ENCODE assay signal across 8 cellular contexts in the genomic region with DNA sequence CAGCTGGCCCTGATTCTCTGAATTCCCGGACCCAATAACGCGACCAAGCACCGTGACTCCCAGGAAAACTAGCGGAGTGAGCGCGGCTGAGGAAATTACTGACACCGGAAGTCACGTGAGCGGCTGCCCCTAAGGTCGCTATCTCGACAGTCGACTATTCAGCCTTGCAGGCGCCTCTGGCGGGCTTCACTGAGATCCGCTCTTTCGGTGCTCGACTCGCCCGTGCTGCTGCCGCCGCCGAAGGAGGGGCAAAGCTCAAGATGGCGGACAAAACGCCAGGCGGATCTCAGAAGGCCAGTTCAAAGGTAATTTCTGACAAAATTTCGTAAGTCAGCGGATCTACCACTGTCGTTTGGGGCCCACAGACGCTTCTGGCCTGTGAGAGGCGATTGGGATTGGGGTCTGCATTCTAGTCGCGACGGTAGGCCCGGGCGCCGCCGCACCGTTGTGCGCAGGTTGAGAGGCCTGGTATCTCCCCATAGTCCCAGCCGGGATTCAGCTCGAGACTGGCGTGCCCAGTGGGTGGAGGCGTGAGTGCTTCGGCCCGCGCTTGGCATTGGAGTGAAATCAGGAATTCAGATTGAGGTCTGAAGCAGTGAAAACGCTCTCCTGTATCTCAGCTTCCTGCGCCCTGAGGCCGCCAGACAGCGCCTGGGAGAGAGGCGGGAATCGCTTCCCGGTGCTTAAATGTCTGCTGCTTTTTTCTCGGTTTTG.
DNase-seq lines count a peak whose midpoint lies in the region; ATAC-seq lines count a peak whose summit lies in the region.

TSS of gene U2SURP (plus strand) at position 202 of the 714 bp plus-strand sequence. CDS start at position 261, 59 bp downstream.

- ATAC-seq in GM19023 (IDR thresholded peaks at IDR 0.05; ENCODE audit: unreplicated experiment) = peak; percentile 85
- ATAC-seq in HG03280 (IDR thresholded peaks at IDR 0.05; ENCODE audit: unreplicated experiment) = peak; percentile 91

- DNase-seq in AG08396 (ENCODE audit: low spot score) (peak; percentile 95), NCI-H345 treated with DMSO at 0.1 percent for 48 hours (lab: John Stamatoyannopoulos, UW; ENCODE audit: unreplicated experiment) (peak; percentile 83), inferior parietal cortex (ENCODE audit: extremely low spot score) (peak; percentile 98)
- peak; percentile 67 to 85 (median 82) for DNase-seq in activated CD4-positive, CD25-positive, alpha-beta regulatory T cell (lab: John Stamatoyannopoulos, UW)
- DNase-seq in central memory CD4-positive, alpha-beta T cell = peak; percentile 90
- peak; percentile 83 to 87 for DNase-seq in stimulated activated CD4-positive, alpha-beta T cell treated with anti-CD3 and anti-CD28 coated beads, Interleukin-12 subunit alpha, Interleukin-12 subunit beta, amount 100 ng/mL, for 24 hours (ENCODE audit: low read depth in 2 of 2)

Comparison
In these comparisons a context has a peak if more than half of its experiments do, and no peak if none do; other contexts are left out.
1. Peak in every context shown above with its lines: DNase-seq and ATAC-seq.